Comparison of ENCODE assay signal across 9 cellular contexts in genomic region chr15:44719293-44719999, GRCh38. TPM values are rescaled to one million over a fixed set of nuclear protein-coding genes. Genes with fewer than 3 reads are reported as not detected.
DNase-seq lines count a peak whose midpoint lies in the region; ATAC-seq lines count a peak whose summit lies in the region.
"Had no signal": no experiment of that assay in that cellular context is flagged by ENCODE, and none has a peak within 500 bp of the region (broad histone marks: within the 10 kb centered on the region; RNA-seq: fewer than 3 reads in every experiment).

No MANE protein-coding gene starts in this region.

- no peaks in the 10 kb centered on the region for H3K27me3 Mint-ChIP-seq in IgD-negative memory B cell
- H3K27me3 Mint-ChIP-seq in naive thymus-derived CD8-positive, alpha-beta T cell: no peaks in the 10 kb centered on the region

- no peaks in the 10 kb centered on the region for H3K9me3 Mint-ChIP-seq in IgD-negative memory B cell
- no peaks in the 10 kb centered on the region for H3K9me3 Mint-ChIP-seq in naive thymus-derived CD8-positive, alpha-beta T cell

- H3K36me3 Mint-ChIP-seq in IgD-negative memory B cell: peaks cover 5% of the 10 kb centered on the region
- peaks cover 17 to 54% (median 39%) of the 10 kb centered on the region in 3 donors for H3K36me3 Mint-ChIP-seq in naive thymus-derived CD8-positive, alpha-beta T cell

- peaks cover 61 to 76% (median 76%) of the 10 kb centered on the region in 3 donors for H3K4me1 Mint-ChIP-seq in IgD-negative memory B cell
- peaks cover 36 to 92% (median 87%) of the 10 kb centered on the region in 4 donors for H3K4me1 Mint-ChIP-seq in naive thymus-derived CD8-positive, alpha-beta T cell

- peak; percentile 55 for ATAC-seq in GM21390 (IDR thresholded peaks at IDR 0.05; ENCODE audit: unreplicated experiment)
- ATAC-seq in naive thymus-derived CD8-positive, alpha-beta T cell: peak; percentile 62 to 79

- H3K27ac Mint-ChIP-seq in IgD-negative memory B cell: peak overlapping the region; percentile 72 to 96 (median 94)
- H3K27ac Mint-ChIP-seq in naive thymus-derived CD8-positive, alpha-beta T cell: peak overlapping the region; percentile 89 to 100 (median 96)

- POLR2A ChIA-PET in naive thymus-derived CD8-positive, alpha-beta T cell (lab: Charles Lee): interaction anchor here (1.1 to 22.5 kb wide), 7 partner anchors 4 to 140 kb away, joined by 3 to 1743 read pairs (median 707); partner anchors contain the start of genes B2M, PATL2, SPG11 and TRIM69

- DNase-seq in ELR (ENCODE audit: low read depth) (peak; percentile 60), HCEC 1CT (no peak), RKO (ENCODE audit: low spot score) (no peak), NCI-H1105 (lab: John Stamatoyannopoulos, UW) (no peak)
- DNase-seq in activated CD8-positive, alpha-beta memory T cell treated with anti-CD3 and anti-CD28 coated beads, Interleukin-2, amount 50 U/mL, for 4 hours: peak; percentile 50
- DNase-seq in naive thymus-derived CD8-positive, alpha-beta T cell: peak in 9 of 10 donors; percentile 14 to 82 (median 71)

- peak overlapping the region; percentile 54 to 99 (median 71) for H3K4me3 Mint-ChIP-seq in IgD-negative memory B cell
- H3K4me3 Mint-ChIP-seq in naive thymus-derived CD8-positive, alpha-beta T cell: peak overlapping the region; percentile 60 to 88 (median 80)

RNA-seq across cellular contexts. Expression of gene B2M, which starts 8.1 kb away (rescaled TPM):
- 23,226 TPM for polyA plus RNA-seq in IgD-negative memory B cell
- total RNA-seq in naive thymus-derived CD8-positive, alpha-beta T cell: 1,000 to 10,000 TPM; 6,403 to 7,046 TPM
- polyA plus RNA-seq in naive thymus-derived CD8-positive, alpha-beta T cell: over 10,000 TPM; 25,152 to 39,550 (median 31,716) TPM

RNA-seq across cellular contexts. Expression of gene PATL2, which starts 8.3 kb away (rescaled TPM):
- 17.7 TPM for polyA plus RNA-seq in IgD-negative memory B cell
- 10 to 100 TPM; 69.4 to 69.9 TPM for total RNA-seq in naive thymus-derived CD8-positive, alpha-beta T cell
- 10 to 100 TPM in 2 of 3 donors, 1 to 10 TPM in 1; 7.2 to 21.8 (median 12.4) TPM for polyA plus RNA-seq in naive thymus-derived CD8-positive, alpha-beta T cell
- total RNA-seq: lung microvascular endothelial cell had no signal

RNA-seq across cellular contexts. Expression of gene TRIM69, which starts 16.9 kb away (rescaled TPM):
- 30.7 TPM for polyA plus RNA-seq in IgD-negative memory B cell
- 10 to 100 TPM; 28.9 to 34.9 TPM for total RNA-seq in naive thymus-derived CD8-positive, alpha-beta T cell
- polyA plus RNA-seq in naive thymus-derived CD8-positive, alpha-beta T cell: 10 to 100 TPM; 29.4 to 33.0 (median 31.6) TPM

RNA-seq across cellular contexts. Expression of gene SPG11, which starts 56.0 kb away (rescaled TPM):
- polyA plus RNA-seq in IgD-negative memory B cell: 41.7 TPM
- 100 to 1,000 TPM; 133 to 138 TPM for total RNA-seq in naive thymus-derived CD8-positive, alpha-beta T cell
- polyA plus RNA-seq in naive thymus-derived CD8-positive, alpha-beta T cell: 10 to 100 TPM; 24.3 to 30.9 (median 29.8) TPM

Comparison
In these comparisons a context has a peak if more than half of its experiments do, and no peak if none do; other contexts are left out.
1. DNase-seq: peak in ELR (single experiment), activated CD8-positive, alpha-beta memory T cell treated with anti-CD3 and anti-CD28 coated beads, Interleukin-2, amount 50 U/mL, for 4 hours (single experiment) and naive thymus-derived CD8-positive, alpha-beta T cell (9 of 10); none in HCEC 1CT (single experiment), RKO (single experiment) and NCI-H1105 (single experiment).